ENCODE assay signal across 8 cellular contexts in genomic region chr1:149812893-149813801, GRCh38. TPM values are rescaled to one million over a fixed set of nuclear protein-coding genes. Genes with fewer than 3 reads are reported as not detected.
DNase-seq lines count a peak whose midpoint lies in the region; ATAC-seq and TF ChIP-seq lines count a peak whose summit lies in the region.
"Not testable (repeated sequence)": the region's sequence is repeated elsewhere in the genome, so short reads cannot be mapped to it uniquely, and the experiment has no call there.

No MANE protein-coding gene starts in this region.

- not testable (repeated sequence) for H3K27me3 Mint-ChIP-seq in activated naive CD4-positive, alpha-beta T cell treated with anti-CD3 and anti-CD28 coated beads, Interleukin-2, amount 50 U/mL, for 24 hours

- not testable (repeated sequence) for H3K9me3 Mint-ChIP-seq in activated naive CD4-positive, alpha-beta T cell treated with anti-CD3 and anti-CD28 coated beads, Interleukin-2, amount 50 U/mL, for 24 hours

- H3K9me2 ChIP-seq in neural cell (ENCODE audit: insufficient read depth, low read length), result not testable (repeated sequence)

- not testable (repeated sequence) for H3K36me3 Mint-ChIP-seq in activated naive CD4-positive, alpha-beta T cell treated with anti-CD3 and anti-CD28 coated beads, Interleukin-2, amount 50 U/mL, for 24 hours

- not testable (repeated sequence) for H3K4me1 ChIP-seq in ES-I3 (ENCODE audit: insufficient read depth, low read length); stomach

- not testable (repeated sequence) for H2AFZ ChIP-seq in neural cell (ENCODE audit: low read depth, low read length)

- H3K9ac ChIP-seq in ES-I3 (ENCODE audit: low read depth, low read length) (peak overlapping the region; percentile 21; the same call in 1 of the 2 replicates), neural cell (ENCODE audit: low read length) (peak overlapping the region; percentile 34)

- H3K27ac Mint-ChIP-seq in activated naive CD4-positive, alpha-beta T cell treated with anti-CD3 and anti-CD28 coated beads, Interleukin-2, amount 50 U/mL, for 24 hours, result peak overlapping the region; percentile 77

- DNase-seq in NCI-H187 treated with DMSO at 0.1 percent for 48 hours (lab: John Stamatoyannopoulos, UW), result peak; percentile 82
- peak; percentile 77 for DNase-seq in SKM-1 treated with dmso at 0.1 percent for 144 hours (lab: John Stamatoyannopoulos, UW; ENCODE audit: unreplicated experiment)
- DNase-seq in glomerular visceral epithelial cell (ENCODE audit: extremely low spot score), result peak; percentile 74
- peak; percentile 75 for DNase-seq in stomach

- H3K27ac ChIP-seq in neural cell (ENCODE audit: low read length), result not testable (repeated sequence)
- H3K27ac ChIP-seq in stomach, result peak overlapping the region; percentile 85 to 92 (median 92)

- not testable (repeated sequence) for TF ChIP-seq CTCF in neural cell (IDR thresholded peaks at IDR 0.05; ENCODE audit: poor library complexity, severe bottlenecking); stomach (IDR thresholded peaks at IDR 0.05)

- not testable (repeated sequence) for H3F3A ChIP-seq in neural cell (ENCODE audit: insufficient read depth, low read length, poor library complexity, severe bottlenecking)

- peak overlapping the region; percentile 95 for H3K4me3 Mint-ChIP-seq in activated naive CD4-positive, alpha-beta T cell treated with anti-CD3 and anti-CD28 coated beads, Interleukin-2, amount 50 U/mL, for 24 hours

- not testable (repeated sequence) for TF ChIP-seq EP300 in neural cell (conservative IDR thresholded peaks at IDR 0.05; ENCODE audit: poor library complexity, severe bottlenecking); stomach (IDR thresholded peaks at IDR 0.05)

- peak in 2 of 4 donors; percentile 71 to 78 for TF ChIP-seq POLR2A in stomach (IDR thresholded peaks at IDR 0.05)

- H3K4me3 ChIP-seq in neural cell (ENCODE audit: low read length) (peak overlapping the region; percentile 63), stomach (peak overlapping the region; percentile 42 to 53 (median 50))

- not testable (repeated sequence) for TF ChIP-seq RAD21 in neural cell (conservative IDR thresholded peaks at IDR 0.05)

- intact Hi-C loops in stomach (cut with DNase I; ENCODE audit: low total_unique reads), result not testable (repeated sequence)

- not testable (repeated sequence) for H3K4me1 Mint-ChIP-seq in activated naive CD4-positive, alpha-beta T cell treated with anti-CD3 and anti-CD28 coated beads, Interleukin-2, amount 50 U/mL, for 24 hours

- H3K4me2 ChIP-seq in neural cell (ENCODE audit: low read length), result not testable (repeated sequence)

- peak; percentile 30 for ATAC-seq in HG02763 (IDR thresholded peaks at IDR 0.05; ENCODE audit: unreplicated experiment)

- not testable (repeated sequence) for H3K27me3 ChIP-seq in neural cell (ENCODE audit: insufficient read depth, low read depth, low read length); stomach

- not testable (repeated sequence) for H3K36me3 ChIP-seq in ES-I3 (ENCODE audit: insufficient read depth, low read length); neural cell (ENCODE audit: insufficient read depth, low read length); stomach

- H3K79me2 ChIP-seq in neural cell (replicated peaks; ENCODE audit: insufficient read depth, low read length), result not testable (repeated sequence)

- not testable (repeated sequence) for H3K9me3 ChIP-seq in ES-I3 (ENCODE audit: control insufficient read depth, insufficient read depth, low read length); neural cell (ENCODE audit: low read length); stomach

- 0 to 3% (median 1%) methylated on average over 7 to 45 of the region's 62 CpGs for WGBS in stomach, 5 donors

- H4K20me1 ChIP-seq in neural cell (ENCODE audit: insufficient read depth), result not testable (repeated sequence)

TF ChIP-seq in neural cell, 6 proteins besides CTCF, POLR2A, EP300 and RAD21:
- TF ChIP-seq POLR2AphosphoS5 (IDR thresholded peaks at IDR 0.05) (peak; percentile 75), MXI1 (conservative IDR thresholded peaks at IDR 0.05; ENCODE audit: poor library complexity, severe bottlenecking) (peak; percentile 24)

RNA-seq across cellular contexts. Expression of gene FCGR1A, which starts 30.7 kb away (rescaled TPM):
- polyA plus RNA-seq in neural cell, result not detected in 2 replicates
- polyA minus RNA-seq in neural cell, result not detected in 2 replicates
- 1 to 10 TPM in 2 of 5 donors, not detected in 3; 3.5 to 5.3 TPM for total RNA-seq in stomach
- 1 to 10 TPM; 3.9 to 9.4 (median 7.5) TPM for polyA plus RNA-seq in stomach
